In the genomic region with DNA sequence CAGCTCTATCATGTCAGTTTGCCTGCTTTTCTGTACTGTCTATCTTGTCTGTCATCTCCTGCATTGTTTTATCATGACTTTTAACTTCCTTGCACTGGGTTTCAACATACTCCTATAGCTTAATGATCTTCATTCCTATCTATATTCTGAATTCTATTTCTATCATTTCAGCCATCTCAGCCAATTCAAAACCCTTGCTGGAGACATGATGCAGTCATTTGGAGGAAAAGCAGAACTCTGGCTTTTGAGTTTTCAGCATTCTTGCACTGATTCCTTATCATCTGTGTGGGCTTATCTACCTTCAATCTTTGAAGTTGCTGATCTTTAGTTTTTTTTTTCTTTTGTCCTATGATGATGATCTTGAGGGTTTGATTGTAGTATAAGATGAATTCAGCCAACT, we compare ENCODE assay signal across 31 cellular contexts.
"Had no signal": no experiment of that assay in that cellular context is flagged by ENCODE, and none has a peak within 500 bp of the region (broad histone marks: within the 10 kb centered on the region; RNA-seq: fewer than 3 reads in every experiment).

No MANE protein-coding gene starts in this region.

- DNase-seq: activated effector memory CD4-positive, alpha-beta T cell treated with anti-CD3 and anti-CD28 coated beads, Interleukin-2, amount 50 U/mL, for 16 hours; activated effector memory CD4-positive, alpha-beta T cell treated with Interleukin-2 at 50 U/mL for 16 hours; activated gamma-delta T cell; activated gamma-delta T cell treated with Interleukin-2 at 50 U/mL for 16 hours; activated naive CD4-positive, alpha-beta T cell; activated naive CD4-positive, alpha-beta T cell treated with anti-CD3 and anti-CD28 coated beads for 36 hours; activated naive CD4-positive, alpha-beta T cell treated with anti-CD3 and anti-CD28 coated beads, Interleukin-2, amount 10 ng/mL, durations not matched to agents 7 days and 5 days; activated naive CD4-positive, alpha-beta T cell treated with anti-CD3 and anti-CD28 coated beads, Interleukin-2, amount 50 U/mL, for 16 hours; activated naive CD4-positive, alpha-beta T cell treated with Interleukin-2 at 50 U/mL for 16 hours; activated naive CD8-positive, alpha-beta T cell treated with anti-CD3 and anti-CD28 coated beads for 36 hours; activated naive CD8-positive, alpha-beta T cell treated with anti-CD3 and anti-CD28 coated beads, Interleukin-2, amount 10 ng/mL, durations not matched to agents 7 days and 5 days; activated naive CD8-positive, alpha-beta T cell treated with anti-CD3 and anti-CD28 coated beads, Interleukin-2, amount 50 U/mL, for 24 hours; activated T-cell treated with anti-CD3 and anti-CD28 coated beads, Interleukin-2, amount 50 U/mL, for 24 hours; activated T-cell treated with anti-CD3 and anti-CD28 coated beads, Interleukin-2, amount 50 U/mL, for 4 hours; activated T-cell treated with anti-CD3 and anti-CD28 coated beads, Interleukin-2, amount 50 U/mL, for 48 hours; activated T-cell treated with anti-CD3 and anti-CD28 coated beads, Interleukin-2, amount 50 U/mL, for 72 hours; adrenal gland; amniotic stem cell; amygdala; anterior cingulate cortex; aorta; body of pancreas; brain microvascular endothelial cell; caudate nucleus; central memory CD4-positive, alpha-beta T cell; cerebellar nuclear complex had no signal

- H3K9me3 ChIP-seq: adrenal gland, ascending aorta, body of pancreas, breast epithelium had no signal

- H3K27ac ChIP-seq: adrenal gland, ascending aorta, body of pancreas, brain microvascular endothelial cell, breast epithelium, cardiac muscle cell had no signal

- H3K27me3 ChIP-seq: adrenal gland, ascending aorta, body of pancreas, brain microvascular endothelial cell, breast epithelium, cardiac muscle cell had no signal

- H3K4me3 ChIP-seq: adrenal gland, ascending aorta, body of pancreas, breast epithelium, cardiac muscle cell had no signal

- H3K36me3 ChIP-seq: adrenal gland, ascending aorta, brain microvascular endothelial cell, breast epithelium, cardiac muscle cell had no signal

- ATAC-seq: activated naive CD4-positive, alpha-beta T cell treated with anti-CD3 and anti-CD28 coated beads, Interleukin-2, amount 50 U/mL, for 72 hours; activated naive CD8-positive, alpha-beta T cell treated with anti-CD3 and anti-CD28 coated beads, Interleukin-2, amount 50 U/mL, for 24 hours; activated T-cell treated with anti-CD3 and anti-CD28 coated beads, Interleukin-2, amount 50 U/mL, for 4 hours; activated T-cell treated with anti-CD3 and anti-CD28 coated beads, Interleukin-2, amount 50 U/mL, for 72 hours; activated T-helper 17 cell treated with anti-CD3 and anti-CD28 coated beads, Interleukin-2, amount 50 U/mL, for 72 hours; body of pancreas had no signal

- H3K4me1 ChIP-seq: adrenal gland, ascending aorta, body of pancreas, breast epithelium had no signal
